24 cellular contexts compared by ENCODE assay signal in the genomic region with DNA sequence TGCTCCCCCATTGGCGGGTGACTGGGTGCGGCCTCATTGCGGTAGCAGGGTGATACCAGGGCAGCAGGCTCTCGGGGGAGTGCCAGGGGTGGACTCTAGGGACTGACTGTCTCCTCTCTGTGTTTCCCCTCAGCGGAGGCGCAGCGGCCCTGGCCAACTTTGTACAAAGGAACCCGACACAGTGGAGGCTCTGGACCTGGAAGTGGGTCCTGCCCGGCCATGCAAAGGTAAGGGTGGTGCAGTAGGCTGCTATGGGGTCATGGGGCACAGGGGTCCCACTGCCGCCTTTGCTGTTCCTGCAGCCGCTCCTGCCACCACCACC. TPM values are rescaled to one million over a fixed set of nuclear protein-coding genes. Genes with fewer than 3 reads are reported as not detected.
"Had no signal": no experiment of that assay in that cellular context is flagged by ENCODE, and none has a peak within 500 bp of the region (broad histone marks: within the 10 kb centered on the region; RNA-seq: fewer than 3 reads in every experiment).

No MANE protein-coding gene starts in this region.

- H3K4me1 Mint-ChIP-seq: nephron progenitor cell; stimulated activated naive B cell treated with anti-CD40 and anti-IgM and Interleukin-4, amounts not matched to agents 10 μg/mL and 1 μg/mL and 100 μg/mL, for 72 hours had no signal

- H3K36me3 ChIP-seq: esophagus muscularis mucosa, heart right ventricle, pancreas, sigmoid colon, thoracic aorta, tibial nerve, vagina had no signal

- H3K27ac ChIP-seq: coronary artery, esophagus muscularis mucosa, heart right ventricle, pancreas, sigmoid colon, thoracic aorta, tibial nerve, vagina had no signal

- H3K36me3 Mint-ChIP-seq: stimulated activated naive B cell treated with anti-CD40 and anti-IgM and Interleukin-4, amounts not matched to agents 10 μg/mL and 1 μg/mL and 100 μg/mL, for 72 hours had no signal

- DNase-seq: dermis blood vessel endothelial cell; effector memory CD4-positive, alpha-beta T cell; foreskin melanocyte; glutamatergic neuron; heart right ventricle; hippocampal formation; mammary epithelial cell; mesendoderm; midbrain; naive thymus-derived CD4-positive, alpha-beta T cell; nephron progenitor cell; sigmoid colon; stimulated activated CD4-positive, alpha-beta T cell treated with anti-CD3 and anti-CD28 coated beads, Interleukin-4, amount 100 ng/mL, for 4 hours; stimulated activated naive B cell treated with anti-CD40 and anti-IgM and Interleukin-4, amounts not matched to agents 10 μg/mL and 1 μg/mL and 100 μg/mL, for 72 hours had no signal

- H3K27me3 ChIP-seq: heart right ventricle, pancreas, sigmoid colon, tibial nerve, vagina had no signal

- H3K27ac Mint-ChIP-seq: nephron progenitor cell; progenitor cell of endocrine pancreas; stimulated activated naive B cell treated with anti-CD40 and anti-IgM and Interleukin-4, amounts not matched to agents 10 μg/mL and 1 μg/mL and 100 μg/mL, for 72 hours; stimulated activated naive CD8-positive, alpha-beta T cell treated with anti-CD3 and anti-CD28 coated beads, Interleukin-15, Interleukin-2, amounts not matched to agents 100 ng/mL and 50 ng/mL, for 24 hours had no signal

- H3K4me3 Mint-ChIP-seq: naive thymus-derived CD4-positive, alpha-beta T cell; nephron progenitor cell; stimulated activated naive B cell treated with anti-CD40 and anti-IgM and Interleukin-4, amounts not matched to agents 10 μg/mL and 1 μg/mL and 100 μg/mL, for 72 hours; stimulated activated naive CD8-positive, alpha-beta T cell treated with anti-CD3 and anti-CD28 coated beads, Interleukin-15, Interleukin-2, amounts not matched to agents 100 ng/mL and 50 ng/mL, for 24 hours had no signal

- H3K9me3 ChIP-seq: esophagus muscularis mucosa, pancreas, sigmoid colon, vagina had no signal

- H3K4me3 ChIP-seq: coronary artery, esophagus muscularis mucosa, heart right ventricle, pancreas, sigmoid colon, thoracic aorta, tibial nerve, vagina had no signal

- ATAC-seq: heart right ventricle; naive thymus-derived CD4-positive, alpha-beta T cell; pancreas; stimulated activated naive B cell treated with anti-CD40 and anti-IgM and Interleukin-4, amounts not matched to agents 10 μg/mL and 1 μg/mL and 100 μg/mL, for 72 hours had no signal

- H3K27me3 Mint-ChIP-seq: naive thymus-derived CD4-positive, alpha-beta T cell; progenitor cell of endocrine pancreas; stimulated activated naive B cell treated with anti-CD40 and anti-IgM and Interleukin-4, amounts not matched to agents 10 μg/mL and 1 μg/mL and 100 μg/mL, for 72 hours; stimulated activated naive CD8-positive, alpha-beta T cell treated with anti-CD3 and anti-CD28 coated beads, Interleukin-15, Interleukin-2, amounts not matched to agents 100 ng/mL and 50 ng/mL, for 24 hours had no signal

- H3K9me3 Mint-ChIP-seq: nephron progenitor cell had no signal

- H3K4me1 ChIP-seq: esophagus muscularis mucosa, heart right ventricle, sigmoid colon, tibial nerve, vagina had no signal

RNA-seq across cellular contexts. Expression of gene SULT1B1, which starts 16.3 kb away (rescaled TPM):
- total RNA-seq: epithelial cell of proximal tubule, kidney epithelial cell had no signal
